ENCODE assay signal across 20 cellular contexts in genomic region chr10:11661441-11661840, GRCh38.
"Had no signal": no experiment of that assay in that cellular context is flagged by ENCODE, and none has a peak within 500 bp of the region (broad histone marks: within the 10 kb centered on the region; RNA-seq: fewer than 3 reads in every experiment).

No MANE protein-coding gene starts in this region.

- H3K36me3 Mint-ChIP-seq: immature natural killer cell had no signal

- ATAC-seq: left ventricle myocardium superior; mucosa of descending colon; naive thymus-derived CD4-positive, alpha-beta T cell had no signal

- H3K27me3 ChIP-seq: cardiac muscle cell, esophagus squamous epithelium, neutrophil, suprapubic skin, transverse colon, vagina had no signal

- DNase-seq: activated CD4-positive, alpha-beta T cell treated with anti-CD3 and anti-CD28 coated beads, Interleukin-2, amount 50 U/mL, for 1 hour; activated CD4-positive, CD25-positive, alpha-beta regulatory T cell treated with anti-CD3 and anti-CD28 coated beads, Interleukin-2, amount 50 U/mL, for 72 hours; activated gamma-delta T cell; effector CD8-positive, alpha-beta T cell; esophagus squamous epithelium; immature natural killer cell; kidney glomerular epithelial cell; left ventricle myocardium superior; mucosa of descending colon; naive thymus-derived CD4-positive, alpha-beta T cell; stimulated activated CD4-positive, alpha-beta T cell treated with anti-CD3 and anti-CD28 coated beads, Interleukin-2, amount 100 ng/mL, for 24 hours; T1000; transverse colon had no signal

- H3K27me3 Mint-ChIP-seq: activated naive CD4-positive, alpha-beta T cell treated with anti-CD3 and anti-CD28 coated beads, Interleukin-2, amount 50 U/mL, for 24 hours; stimulated activated naive CD8-positive, alpha-beta T cell treated with anti-CD3 and anti-CD28 coated beads, Interleukin-15, Interleukin-2, amounts not matched to agents 100 ng/mL and 50 ng/mL, for 24 hours had no signal

- H3K4me3 ChIP-seq: cardiac muscle cell, esophagus squamous epithelium, mucosa of descending colon, suprapubic skin, transverse colon, vagina had no signal

- H3K27ac Mint-ChIP-seq: dendritic cell treated with granulocyte-macrophage colony-stimulating factor and Interleukin-4, amounts not matched to agents 40 ng/mL and 50 ng/mL, for 4 days had no signal

- H3K36me3 ChIP-seq: cardiac muscle cell, esophagus squamous epithelium, neutrophil, suprapubic skin, transverse colon, vagina had no signal

- H3K27ac ChIP-seq: cardiac muscle cell, esophagus squamous epithelium, neutrophil, suprapubic skin, transverse colon, vagina had no signal

- H3K4me3 Mint-ChIP-seq: activated naive CD4-positive, alpha-beta T cell treated with anti-CD3 and anti-CD28 coated beads, Interleukin-2, amount 50 U/mL, for 24 hours; dendritic cell treated with granulocyte-macrophage colony-stimulating factor and Interleukin-4, amounts not matched to agents 40 ng/mL and 50 ng/mL, for 4 days; stimulated activated naive CD8-positive, alpha-beta T cell treated with anti-CD3 and anti-CD28 coated beads, Interleukin-15, Interleukin-2, amounts not matched to agents 100 ng/mL and 50 ng/mL, for 24 hours had no signal

- H3K4me1 ChIP-seq: transverse colon, vagina had no signal

- H3K9me3 ChIP-seq: esophagus squamous epithelium, mucosa of descending colon, neutrophil, suprapubic skin, transverse colon, vagina had no signal
